11 cellular contexts compared by ENCODE assay signal in the genomic region with DNA sequence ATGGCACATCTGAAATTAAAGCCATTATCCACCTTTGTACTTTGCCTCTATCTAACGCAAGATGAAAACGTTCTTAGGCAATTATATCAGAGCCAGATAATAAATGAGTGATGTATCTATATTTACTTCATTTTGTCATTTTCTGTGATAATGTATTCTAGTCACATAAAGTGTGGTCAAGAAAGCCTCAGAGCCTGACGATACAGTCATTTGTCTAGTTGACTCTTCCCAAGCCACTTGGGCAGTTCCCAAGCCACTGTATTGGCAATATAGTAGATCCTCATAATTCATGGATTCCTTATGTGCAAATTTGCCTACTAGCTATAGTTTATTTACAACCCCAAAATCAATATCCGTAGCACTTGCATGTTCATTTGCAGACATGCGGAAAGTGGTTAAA. TPM values are rescaled to one million over a fixed set of nuclear protein-coding genes. Genes with fewer than 3 reads are reported as not detected.
"Had no signal": no experiment of that assay in that cellular context is flagged by ENCODE, and none has a peak within 500 bp of the region (broad histone marks: within the 10 kb centered on the region; RNA-seq: fewer than 3 reads in every experiment).

No MANE protein-coding gene starts in this region.

- H3K27ac Mint-ChIP-seq: GM23338, H9, HFFc6 had no signal

- H3K9ac ChIP-seq: GM23248 had no signal

- H2AFZ ChIP-seq: GM23248, GM23338 had no signal

- H3K4me3 Mint-ChIP-seq: GM23338, H9, HFFc6 had no signal

- H3K27ac ChIP-seq: GM23248 had no signal

- H3K4me1 Mint-ChIP-seq: H9 had no signal

- H3K36me3 ChIP-seq: HAP-1 had no signal

- DNase-seq: GM23248, GOT3, H7, H9, HCEC 1CT, HFFc6 had no signal

- FAIRE-seq: H1, H54 had no signal

- H3K9me3 Mint-ChIP-seq: GM23338, H9, HFFc6 had no signal

- H3K4me3 ChIP-seq: GM23248, GM23338, HAP-1 had no signal

- H3K4me1 ChIP-seq: HAP-1 had no signal

- H3K9me3 ChIP-seq: HAP-1 had no signal

- H3K4me2 ChIP-seq: GM23338 had no signal

RNA-seq across cellular contexts. Expression of gene HOATZ, which starts 7.8 kb away (rescaled TPM):
- total RNA-seq: GM23248, GM23338, H1, H4, H7, H9, HFFc6 had no signal

RNA-seq across cellular contexts. Expression of gene BTG4, which starts 10.2 kb away (rescaled TPM):
- total RNA-seq: GM23248, H1, H7, H9, HFFc6 had no signal
